Comparison of ENCODE assay signal across 21 cellular contexts in the genomic region with DNA sequence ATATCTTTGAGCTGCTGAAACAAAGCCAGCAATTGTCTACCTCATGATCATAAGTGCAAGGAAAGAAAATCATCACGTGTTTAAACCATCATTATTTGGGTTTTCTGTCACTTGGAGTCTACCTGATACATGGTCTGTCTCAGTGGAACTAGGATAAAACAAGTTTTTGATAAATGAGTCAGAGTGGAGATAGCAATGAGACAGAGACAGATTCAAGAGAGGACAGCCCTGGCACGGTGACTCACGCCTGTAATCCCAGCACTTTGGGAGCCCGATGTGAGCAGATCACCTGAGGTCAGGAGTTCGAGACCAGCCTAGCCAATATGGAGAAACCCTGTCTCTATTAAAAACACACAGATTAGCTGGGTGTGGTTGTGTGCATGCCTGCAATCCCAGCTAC.
"Had no signal": no experiment of that assay in that cellular context is flagged by ENCODE, and none has a peak within 500 bp of the region (broad histone marks: within the 10 kb centered on the region; RNA-seq: fewer than 3 reads in every experiment).

No MANE protein-coding gene starts in this region.

- H3K36me3 ChIP-seq: heart right ventricle, transverse colon had no signal

- H3K27me3 ChIP-seq: testis had no signal

- H3K27ac ChIP-seq: heart right ventricle, testis, transverse colon had no signal

- H3K4me1 ChIP-seq: heart right ventricle, testis, transverse colon had no signal

- H3K9me3 ChIP-seq: heart right ventricle, testis, transverse colon had no signal

- DNase-seq: activated CD4-positive, alpha-beta T cell treated with anti-CD3 and anti-CD28 coated beads, Interleukin-2, amount 10 ng/mL, durations not matched to agents 24 days and 14 days; activated CD4-positive, CD25-positive, alpha-beta regulatory T cell treated with anti-CD3 and anti-CD28 coated beads, Interleukin-2, amount 50 U/mL, for 72 hours; activated CD8-positive, alpha-beta T cell treated with anti-CD3 and anti-CD28 coated beads for 36 hours; activated gamma-delta T cell treated with Interleukin-2 at 50 U/mL for 16 hours; activated naive CD4-positive, alpha-beta T cell treated with anti-CD3 and anti-CD28 coated beads, Interleukin-2, amount 50 U/mL, for 16 hours; activated T-cell treated with anti-CD3 and anti-CD28 coated beads, Interleukin-2, amount 50 U/mL, for 4 hours; amygdala; effector CD8-positive, alpha-beta T cell; heart right ventricle; left cardiac atrium; left ventricle myocardium superior; posterior cingulate gyrus; right cardiac atrium; stimulated activated CD4-positive, alpha-beta T cell treated with anti-CD3 and anti-CD28 coated beads, Interleukin-2, amount 100 ng/mL, for 48 hours; stimulated activated naive CD8-positive, alpha-beta T cell treated with anti-CD3 and anti-CD28 coated beads, Interleukin-15, Interleukin-2, amounts not matched to agents 100 U/mL and 50 U/mL, for 24 hours; T-helper 2 cell; testis; transverse colon had no signal

- H3K4me3 ChIP-seq: heart right ventricle, testis, transverse colon had no signal

- FAIRE-seq: colon, endometrium, urothelium cell line had no signal
